In the genomic region with DNA sequence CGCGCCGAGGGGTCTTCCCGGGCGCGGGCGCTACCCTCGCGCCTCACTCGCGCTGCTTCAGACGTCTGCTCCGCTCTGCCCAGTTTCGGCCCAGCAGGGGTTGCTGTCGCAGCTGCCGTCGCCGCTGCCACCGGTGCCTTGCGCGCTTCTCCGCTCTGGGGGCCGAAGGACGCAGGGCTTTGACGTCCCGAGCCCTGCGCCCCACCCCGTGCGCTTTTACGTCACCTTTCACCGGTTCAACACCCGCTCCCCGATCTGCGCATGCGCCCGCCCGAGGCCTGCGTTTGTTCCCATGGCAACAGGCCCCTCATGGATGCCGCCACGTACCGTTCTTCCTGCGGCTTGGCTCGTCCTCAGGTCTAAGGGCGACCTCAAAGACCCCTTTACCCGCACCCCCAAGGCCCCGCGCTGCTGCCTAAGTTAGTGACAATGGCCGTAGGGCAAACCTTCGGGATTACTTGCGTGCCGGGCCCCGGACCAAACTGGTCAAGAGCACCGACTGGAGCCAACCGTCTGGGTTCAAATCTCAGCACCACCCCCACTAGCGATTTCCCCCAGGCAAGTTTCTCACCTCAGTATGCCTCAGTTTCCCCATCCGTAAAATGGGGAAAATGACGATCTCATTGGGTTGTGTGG, we compare ENCODE assay signal across 8 cellular contexts. TPM values are rescaled to one million over a fixed set of nuclear protein-coding genes. Genes with fewer than 3 reads are reported as not detected.
A peak's percentile ranks its signal among the peaks of the same experiment; 100 is the strongest.
DNase-seq lines count a peak whose midpoint lies in the region; TF ChIP-seq lines count a peak whose summit lies in the region.

No MANE protein-coding gene starts in this region.

- H3K36me3 ChIP-seq in SJSA1 = peaks cover 27% of the 10 kb centered on the region
- H3K36me3 ChIP-seq in suprapubic skin = no peaks in the 10 kb centered on the region

- H3K4me3 ChIP-seq in HFF-Myc (replicated peaks; ENCODE audit: low read depth, low read length) = peak overlapping the region; percentile 65
- H3K4me3 ChIP-seq in SJSA1 = peak overlapping the region; percentile 78
- peak overlapping the region; percentile 80 for H3K4me3 ChIP-seq in suprapubic skin

- DNase-seq in GM04503 (ENCODE audit: low read depth) (peak; percentile 71), HFF-Myc (ENCODE audit: extremely low read depth, low read depth) (peak; percentile 77), MV-4-11 (lab: John Stamatoyannopoulos, UW) (peak; percentile 92), SJSA1 (ENCODE audit: low read depth in 1 of 2, low spot score in 2 of 2) (peak; percentile 100), globus pallidus (ENCODE audit: low spot score) (peak; percentile 95), nucleus accumbens (lab: John Stamatoyannopoulos, UW) (peak in 55 of 56 donors; percentile 64 to 99 (median 93)), suprapubic skin (ENCODE audit: low spot score in 2 of 2) (peak; percentile 99)
- peak; percentile 99 for DNase-seq in activated naive CD4-positive, alpha-beta T cell treated with anti-CD3 and anti-CD28 coated beads, Interleukin-2, amount 10 ng/mL, durations not matched to agents 7 days and 5 days

- peak overlapping the region; percentile 94 for H3K27ac Mint-ChIP-seq in activated naive CD4-positive, alpha-beta T cell treated with anti-CD3 and anti-CD28 coated beads, Interleukin-2, amount 10 ng/mL, durations not matched to agents 7 days and 5 days

- peaks cover 38% of the 10 kb centered on the region for H3K4me1 ChIP-seq in SJSA1 (replicated peaks)
- H3K4me1 ChIP-seq in suprapubic skin = peaks cover 52% of the 10 kb centered on the region

- no peak for TF ChIP-seq CTCF in HFF-Myc (IDR thresholded peaks at IDR 0.05; ENCODE audit: low read depth, low read length, missing control alignments)
- no peak for TF ChIP-seq CTCF in suprapubic skin (IDR thresholded peaks at IDR 0.05)

- TF ChIP-seq EP300 in suprapubic skin (IDR thresholded peaks at IDR 0.05) = no peak

- CTCF ChIA-PET in activated naive CD4-positive, alpha-beta T cell treated with anti-CD3 and anti-CD28 coated beads, Interleukin-2, amount 10 ng/mL, durations not matched to agents 7 days and 5 days (lab: Charles Lee) = interaction anchor here (1.0 to 1.2 kb wide), 2 partner anchors 17 to 107 kb away, joined by 3 to 5 read pairs; a partner anchor contains a TSS

- H3K9me3 ChIP-seq in SJSA1 (replicated peaks) (no peaks in the 10 kb centered on the region), suprapubic skin (no peaks in the 10 kb centered on the region)

- 1% methylated on average over 27 of the region's 57 CpGs for WGBS in suprapubic skin

- peaks cover 37% of the 10 kb centered on the region for H3K27me3 Mint-ChIP-seq in activated naive CD4-positive, alpha-beta T cell treated with anti-CD3 and anti-CD28 coated beads, Interleukin-2, amount 10 ng/mL, durations not matched to agents 7 days and 5 days

- H3K27me3 ChIP-seq in SJSA1 (replicated peaks) (peaks cover 12% of the 10 kb centered on the region), suprapubic skin (peaks cover 3% of the 10 kb centered on the region)

- H3K9me3 Mint-ChIP-seq in activated naive CD4-positive, alpha-beta T cell treated with anti-CD3 and anti-CD28 coated beads, Interleukin-2, amount 10 ng/mL, durations not matched to agents 7 days and 5 days = no peaks in the 10 kb centered on the region

- peaks cover 38% of the 10 kb centered on the region for H3K4me1 Mint-ChIP-seq in activated naive CD4-positive, alpha-beta T cell treated with anti-CD3 and anti-CD28 coated beads, Interleukin-2, amount 10 ng/mL, durations not matched to agents 7 days and 5 days

- H3K36me3 Mint-ChIP-seq in activated naive CD4-positive, alpha-beta T cell treated with anti-CD3 and anti-CD28 coated beads, Interleukin-2, amount 10 ng/mL, durations not matched to agents 7 days and 5 days = peaks cover 10% of the 10 kb centered on the region

- peak overlapping the region; percentile 84 for H3K4me3 Mint-ChIP-seq in activated naive CD4-positive, alpha-beta T cell treated with anti-CD3 and anti-CD28 coated beads, Interleukin-2, amount 10 ng/mL, durations not matched to agents 7 days and 5 days

- peak in 1 of 2 donors; percentile 33 for TF ChIP-seq POLR2A in suprapubic skin (IDR thresholded peaks at IDR 0.05)

- H3K27ac ChIP-seq in SJSA1 (peak overlapping the region; percentile 89), suprapubic skin (peak overlapping the region; percentile 95)

RNA-seq across cellular contexts. Expression of a gene that starts 0.6 kb away (rescaled TPM):
- total RNA-seq in SJSA1 (2014; rRNA removed; shearing (Covaris generic)) = 61.9 and 82.4 TPM in 2 replicates
- total RNA-seq in suprapubic skin = 10 to 100 TPM; 16.7 to 44.6 (median 30.9) TPM

RNA-seq across cellular contexts. Expression of a gene that starts 3.4 kb away (rescaled TPM):
- total RNA-seq in SJSA1 (2014; rRNA removed; shearing (Covaris generic)) = 11.5 and 18.7 TPM in 2 replicates
- total RNA-seq in suprapubic skin = 10 to 100 TPM; 12.4 to 25.7 (median 19.7) TPM

RNA-seq across cellular contexts. Expression of a gene that starts 14.6 kb away (rescaled TPM):
- not detected in 2 replicates for total RNA-seq in SJSA1 (2014; rRNA removed; shearing (Covaris generic))
- not detected for total RNA-seq in suprapubic skin

RNA-seq across cellular contexts. Expression of a gene that starts 25.8 kb away (rescaled TPM):
- total RNA-seq in SJSA1 (2014; rRNA removed; shearing (Covaris generic)) = 184 and 185 TPM in 2 replicates
- total RNA-seq in suprapubic skin = 10 to 100 TPM; 30.5 to 58.4 (median 42.2) TPM

RNA-seq across cellular contexts. Expression of a gene that starts 39.6 kb away (rescaled TPM):
- 61.1 and 105 TPM in 2 replicates for total RNA-seq in SJSA1 (2014; rRNA removed; shearing (Covaris generic))
- total RNA-seq in suprapubic skin = 100 to 1,000 TPM; 131 to 376 (median 207) TPM

Comparison
In these comparisons a context has a peak if more than half of its experiments do, and no peak if none do; other contexts are left out.
1. Peak in every context shown above with its lines: DNase-seq, H3K4me3 ChIP-seq and H3K27ac ChIP-seq.